Comparison of ENCODE assay signal across 27 cellular contexts in the genomic region with DNA sequence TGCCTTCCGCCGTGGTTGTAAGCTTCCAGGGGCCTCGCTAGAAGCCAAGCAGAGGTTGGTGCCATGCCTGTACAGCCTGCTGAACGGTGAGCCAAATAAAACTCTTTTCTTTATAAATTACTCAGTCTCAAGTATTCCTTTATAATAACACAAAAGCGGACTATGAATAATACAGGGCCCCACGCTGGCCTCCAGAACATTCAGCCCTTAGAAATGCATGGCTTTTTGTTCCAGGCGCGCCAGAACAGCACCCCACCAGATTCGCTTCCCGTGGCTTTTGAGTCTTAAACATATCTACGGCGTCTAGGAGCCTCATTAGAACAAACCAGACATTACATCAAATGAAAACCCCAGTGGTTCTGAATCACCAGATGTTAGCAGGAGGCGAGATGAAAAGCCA.
DNase-seq lines count a peak whose midpoint lies in the region; ATAC-seq and TF ChIP-seq lines count a peak whose summit lies in the region.
"Had no signal": no experiment of that assay in that cellular context is flagged by ENCODE, and none has a peak within 500 bp of the region (broad histone marks: within the 10 kb centered on the region; RNA-seq: fewer than 3 reads in every experiment).

No MANE protein-coding gene starts in this region.

- ATAC-seq in stimulated activated naive CD8-positive, alpha-beta T cell treated with anti-CD3 and anti-CD28 coated beads, Interleukin-15, Interleukin-2, amounts not matched to agents 100 U/mL and 50 U/mL, for 24 hours = no peak
- ATAC-seq: activated CD4-positive, alpha-beta T cell treated with anti-CD3 and anti-CD28 coated beads for 36 hours; activated T-cell treated with anti-CD3 and anti-CD28 coated beads, Interleukin-2, amount 50 U/mL, for 72 hours; gastroesophageal sphincter; upper lobe of right lung had no signal

- H3K9ac ChIP-seq in smooth muscle cell (ENCODE audit: low read depth) (peak overlapping the region; percentile 48), MM.1S (ENCODE audit: low read length) (no peak overlapping the region)
- H3K9ac ChIP-seq: KMS-11 had no signal

- H2AFZ ChIP-seq in smooth muscle cell (ENCODE audit: low read depth) (peak overlapping the region; percentile 26), MM.1S (ENCODE audit: low read length) (no peak overlapping the region)

- H3F3A ChIP-seq in smooth muscle cell (ENCODE audit: low read depth) (no peaks in the 10 kb centered on the region), MM.1S (ENCODE audit: insufficient read depth, low read length) (peaks cover 13% of the 10 kb centered on the region; the same call in 1 of the 2 replicates)

- H3K27me3 Mint-ChIP-seq in HFFc6 (ENCODE audit: insufficient read depth) = peaks cover 15% of the 10 kb centered on the region
- H3K27me3 Mint-ChIP-seq in type B pancreatic cell = peaks cover 4% of the 10 kb centered on the region

- H3K36me3 Mint-ChIP-seq in HFFc6 (ENCODE audit: low read depth) = no peaks in the 10 kb centered on the region
- H3K36me3 Mint-ChIP-seq in type B pancreatic cell = no peaks in the 10 kb centered on the region

- no peak for TF ChIP-seq CTCF in HFFc6 (IDR thresholded peaks at IDR 0.05)
- no peak for TF ChIP-seq CTCF in fibroblast of pulmonary artery (IDR thresholded peaks at IDR 0.05; ENCODE audit: low read length, missing control alignments)
- TF ChIP-seq CTCF in smooth muscle cell (IDR thresholded peaks at IDR 0.05; ENCODE audit: borderline replicate concordance, insufficient read depth, poor library complexity, severe bottlenecking) = no peak
- no peak for TF ChIP-seq CTCF in MM.1S (IDR thresholded peaks at IDR 0.05; ENCODE audit: low read length)
- TF ChIP-seq CTCF in type B pancreatic cell (conservative IDR thresholded peaks at IDR 0.05) = no peak

- H3K9me3 Mint-ChIP-seq in HFFc6 (no peaks in the 10 kb centered on the region), type B pancreatic cell (no peaks in the 10 kb centered on the region)
- H3K9me3 Mint-ChIP-seq: activated naive CD4-positive, alpha-beta T cell treated with anti-CD3 and anti-CD28 coated beads for 36 hours; activated T-cell treated with anti-CD3 and anti-CD28 coated beads, Interleukin-2, amount 50 U/mL, for 72 hours had no signal

- H3K27ac ChIP-seq in smooth muscle cell (ENCODE audit: low read depth) = peak overlapping the region; percentile 92
- H3K27ac ChIP-seq in MM.1S (ENCODE audit: low read length) = no peak overlapping the region
- H3K27ac ChIP-seq: KMS-11, prostate gland, SJCRH30, upper lobe of right lung had no signal

- no peaks in the 10 kb centered on the region for H3K9me3 ChIP-seq in smooth muscle cell (replicated peaks; ENCODE audit: low read depth)
- no peaks in the 10 kb centered on the region for H3K9me3 ChIP-seq in MM.1S (replicated peaks; ENCODE audit: insufficient read depth, low read length)
- H3K9me3 ChIP-seq: Caco-2, gastroesophageal sphincter, prostate gland, SJCRH30, upper lobe of right lung had no signal

- H3K36me3 ChIP-seq in smooth muscle cell (ENCODE audit: low read depth) (no peaks in the 10 kb centered on the region), MM.1S (replicated peaks; ENCODE audit: insufficient read depth, low read length) (no peaks in the 10 kb centered on the region)
- H3K36me3 ChIP-seq: gastroesophageal sphincter, prostate gland, SJCRH30, upper lobe of right lung had no signal

- H3K9me2 ChIP-seq in MM.1S (replicated peaks; ENCODE audit: insufficient read depth, low read length) = no peaks in the 10 kb centered on the region

- H3K4me3 Mint-ChIP-seq in HFFc6 = no peak overlapping the region; the same call in 1 of the 2 replicates
- H3K4me3 Mint-ChIP-seq in type B pancreatic cell = no peak overlapping the region
- H3K4me3 Mint-ChIP-seq: activated CD4-positive, alpha-beta T cell treated with anti-CD3 and anti-CD28 coated beads for 36 hours; activated naive CD4-positive, alpha-beta T cell treated with anti-CD3 and anti-CD28 coated beads for 36 hours; activated T-cell treated with anti-CD3 and anti-CD28 coated beads, Interleukin-2, amount 50 U/mL, for 72 hours had no signal

- DNase-seq in HFFc6 (peak; percentile 9), astrocyte of the hippocampus (ENCODE audit: low read depth, low spot score) (peak; percentile 94), fibroblast of pulmonary artery (ENCODE audit: low read depth) (peak; percentile 7), smooth muscle cell (lab: John Stamatoyannopoulos, UW; ENCODE audit: unreplicated experiment) (no peak), MM.1S (no peak), type B pancreatic cell (ENCODE audit: extremely low spot score, unreplicated experiment) (no peak)
- DNase-seq in activated CD4-positive, CD25-positive, alpha-beta regulatory T cell (lab: John Stamatoyannopoulos, UW) = no peak
- no peak for DNase-seq in stimulated activated naive CD8-positive, alpha-beta T cell treated with anti-CD3 and anti-CD28 coated beads, Interleukin-15, Interleukin-2, amounts not matched to agents 100 U/mL and 50 U/mL, for 24 hours
- DNase-seq: activated CD4-positive, alpha-beta T cell treated with anti-CD3 and anti-CD28 coated beads for 36 hours; activated naive CD4-positive, alpha-beta T cell treated with anti-CD3 and anti-CD28 coated beads for 36 hours; activated T-cell treated with anti-CD3 and anti-CD28 coated beads, Interleukin-2, amount 50 U/mL, for 72 hours; amygdala; Caco-2; DMS79; effector CD8-positive, alpha-beta T cell; GOT3; kidney; NCI-H1694 treated with DMSO at 0.1 percent for 48 hours; NCI-H2171 treated with DMSO at 0.1 percent for 48 hours; NCI-H526; SJCRH30; T-helper 1 cell; upper lobe of right lung had no signal

- H3K27ac Mint-ChIP-seq in HFFc6 (peak overlapping the region; percentile 50; the same call in 1 of the 2 replicates), type B pancreatic cell (no peak overlapping the region)
- H3K27ac Mint-ChIP-seq: activated CD4-positive, alpha-beta T cell treated with anti-CD3 and anti-CD28 coated beads for 36 hours; activated naive CD4-positive, alpha-beta T cell treated with anti-CD3 and anti-CD28 coated beads for 36 hours; activated T-cell treated with anti-CD3 and anti-CD28 coated beads, Interleukin-2, amount 50 U/mL, for 72 hours had no signal

- H3K4me3 ChIP-seq in fibroblast of pulmonary artery (replicated peaks; ENCODE audit: low read depth, low read length) = no peak overlapping the region
- no peak overlapping the region for H3K4me3 ChIP-seq in smooth muscle cell
- H3K4me3 ChIP-seq in MM.1S (ENCODE audit: low read length) = no peak overlapping the region
- H3K4me3 ChIP-seq: gastroesophageal sphincter, lung, prostate gland, SJCRH30, upper lobe of right lung had no signal

- H3K4me2 ChIP-seq in smooth muscle cell (peak overlapping the region; percentile 73), MM.1S (ENCODE audit: low read depth, low read length) (no peak overlapping the region)
- H3K4me2 ChIP-seq: KMS-11 had no signal

- H3K4me1 Mint-ChIP-seq in HFFc6 (ENCODE audit: low read depth) (peaks cover 15% of the 10 kb centered on the region; the same call in 1 of the 2 replicates), type B pancreatic cell (ENCODE audit: unreplicated experiment) (peaks cover 13% of the 10 kb centered on the region)
- H3K4me1 Mint-ChIP-seq: activated CD4-positive, alpha-beta T cell treated with anti-CD3 and anti-CD28 coated beads for 36 hours had no signal

- H3K27me3 ChIP-seq in smooth muscle cell (ENCODE audit: low read depth) = no peaks in the 10 kb centered on the region
- no peaks in the 10 kb centered on the region for H3K27me3 ChIP-seq in MM.1S (replicated peaks; ENCODE audit: insufficient read depth, low read length)
- H3K27me3 ChIP-seq: gastroesophageal sphincter, SJCRH30, upper lobe of right lung had no signal

- H3K4me1 ChIP-seq in smooth muscle cell (ENCODE audit: low read depth) = no peaks in the 10 kb centered on the region
- peaks cover 18% of the 10 kb centered on the region for H3K4me1 ChIP-seq in MM.1S (ENCODE audit: low read length)
- H3K4me1 ChIP-seq: prostate gland, SJCRH30 had no signal

- WGBS in smooth muscle cell (ENCODE audit: low lambda C conversion rate) = 48% methylated on average over 13 of the region's 13 CpGs

- H4K20me1 ChIP-seq in smooth muscle cell (ENCODE audit: low read depth) (no peaks in the 10 kb centered on the region), MM.1S (ENCODE audit: insufficient read depth, low read length) (no peaks in the 10 kb centered on the region)

- H3K79me2 ChIP-seq in smooth muscle cell (ENCODE audit: low read depth) = peaks cover 14% of the 10 kb centered on the region
- no peaks in the 10 kb centered on the region for H3K79me2 ChIP-seq in MM.1S (ENCODE audit: low read length)

Comparison
In these comparisons a context has a peak if more than half of its experiments do, and no peak if none do; other contexts are left out.
1. DNase-seq: peak in HFFc6 (single experiment), astrocyte of the hippocampus (single experiment) and fibroblast of pulmonary artery (single experiment); none in smooth muscle cell (single experiment), MM.1S (single experiment), activated CD4-positive, CD25-positive, alpha-beta regulatory T cell (0 of 4), stimulated activated naive CD8-positive, alpha-beta T cell treated with anti-CD3 and anti-CD28 coated beads, Interleukin-15, Interleukin-2, amounts not matched to agents 100 U/mL and 50 U/mL, for 24 hours (single experiment) and type B pancreatic cell (single experiment).